In genomic region chr3:146590521-146590920, GRCh38 we compare ENCODE assay signal across 24 cellular contexts. TPM values are rescaled to one million over a fixed set of nuclear protein-coding genes. Genes with fewer than 3 reads are reported as not detected.
A peak's percentile ranks its signal among the peaks of the same experiment; 100 is the strongest.
DNase-seq lines count a peak whose midpoint lies in the region; ATAC-seq, FAIRE-seq and TF ChIP-seq lines count a peak whose summit lies in the region.
"Had no signal": no experiment of that assay in that cellular context is flagged by ENCODE, and none has a peak within 500 bp of the region (broad histone marks: within the 10 kb centered on the region; RNA-seq: fewer than 3 reads in every experiment).

No MANE protein-coding gene starts in this region.

- intact Hi-C loops in endothelial cell of umbilical vein (cut with micrococcal nuclease) = loop anchor here (1.0 to 5.0 kb wide), 4 partner anchors 51 to 602 kb away; no protein-coding TSS in a partner anchor

- dilution Hi-C loops in endothelial cell of umbilical vein (cut with MboI; ENCODE audit: extremely low pct_ligation_motif_present, low sequenced_read_pairs) = no loop called here

- DNase-seq in G401 (ENCODE audit: low spot score) (peak; percentile 15), NCI-H526 (lab: John Stamatoyannopoulos, UW) (peak; percentile 6 to 45), endothelial cell of umbilical vein (ENCODE audit: low read depth, low spot score) (peak; percentile 24), osteoblast (ENCODE audit: insufficient read length, low spot score, missing footprints) (no peak), islet precursor cell (no peak), D721Med (ENCODE audit: insufficient read length, low spot score) (no peak)
- DNase-seq: activated B cell treated with CpG ODN at 0.5 μM for 24 hours; activated CD4-positive, alpha-beta memory T cell treated with anti-CD3 and anti-CD28 coated beads for 36 hours; activated naive CD8-positive, alpha-beta T cell treated with anti-CD3 and anti-CD28 coated beads, Interleukin-2, amount 10 ng/mL, durations not matched to agents 7 days and 5 days; CD4-positive, alpha-beta T cell; DMS 273 treated with DMSO at 0.1 percent for 48 hours; effector CD4-positive, alpha-beta T cell; GOT3; KG1; NCI-H1436 treated with DMSO at 0.1 percent for 48 hours; stimulated activated CD8-positive, alpha-beta memory T cell treated with anti-CD3 and anti-CD28 coated beads, Interleukin-4, amount 100 ng/mL, for 48 hours had no signal

- no peak overlapping the region for H3K27ac ChIP-seq in endothelial cell of umbilical vein (ENCODE audit: insufficient read depth, low read depth, low read length)
- H3K27ac ChIP-seq in osteoblast (ENCODE audit: low read depth, low read length) = no peak overlapping the region
- H3K27ac ChIP-seq: neural progenitor cell had no signal

- no peak for ATAC-seq in HG03045 (IDR thresholded peaks at IDR 0.05; ENCODE audit: unreplicated experiment)

- H4K20me1 ChIP-seq in endothelial cell of umbilical vein (replicated peaks; ENCODE audit: control insufficient read depth, extremely low read depth, insufficient read depth, low read length) (no peaks in the 10 kb centered on the region), osteoblast (ENCODE audit: insufficient read depth, low read length) (no peaks in the 10 kb centered on the region)

- H3K36me3 ChIP-seq in endothelial cell of umbilical vein (ENCODE audit: control insufficient read depth in 2 of 2, extremely low read depth in 1 of 2, insufficient read depth in 2 of 2, low read length in 2 of 2) = no peaks in the 10 kb centered on the region
- H3K36me3 ChIP-seq in osteoblast (ENCODE audit: insufficient read depth, low read length) = no peaks in the 10 kb centered on the region
- H3K36me3 ChIP-seq: neural progenitor cell had no signal

- no peaks in the 10 kb centered on the region for H3K9me1 ChIP-seq in endothelial cell of umbilical vein (replicated peaks; ENCODE audit: control insufficient read depth, extremely low read depth, insufficient read depth, low read length)

- CTCF ChIA-PET in endothelial cell of umbilical vein (lab: Charles Lee) = interaction anchor here (0.8 to 7.2 kb wide), 18 partner anchors 8 to 345 kb away, joined by 3 to 122 read pairs (median 4); partner anchors contain the start of gene PLSCR5

- in situ Hi-C loops in G401 (cut with HindIII; ENCODE audit: low sequenced_read_pairs) = no loop called here

- POLR2A ChIA-PET in endothelial cell of umbilical vein (lab: Charles Lee) = no interaction called here

- H3K4me3 ChIP-seq in endothelial cell of umbilical vein (replicated peaks in 1 of 3; ENCODE audit: insufficient read depth in 1 of 3, low read depth in 1 of 3, low read length in 3 of 3) (no peak overlapping the region), osteoblast (ENCODE audit: insufficient read depth, low read length) (no peak overlapping the region)
- H3K4me3 ChIP-seq: neural progenitor cell had no signal

- no peak overlapping the region for H3K9ac ChIP-seq in endothelial cell of umbilical vein (replicated peaks; ENCODE audit: extremely low read depth, insufficient read depth, low read length)
- H3K9ac ChIP-seq: neural progenitor cell had no signal

- no peak for TF ChIP-seq POLR2A in endothelial cell of umbilical vein (IDR thresholded peaks at IDR 0.05; ENCODE audit: low read depth, low read length)

- H3K79me2 ChIP-seq in endothelial cell of umbilical vein (ENCODE audit: control insufficient read depth, insufficient read depth, low read length) (no peaks in the 10 kb centered on the region), osteoblast (ENCODE audit: insufficient read depth, low read length) (no peaks in the 10 kb centered on the region)

- H2AFZ ChIP-seq in endothelial cell of umbilical vein (ENCODE audit: low read depth, low read length) = peak overlapping the region; percentile 21
- H2AFZ ChIP-seq in osteoblast (ENCODE audit: low read length) = peak overlapping the region; percentile 6
- H2AFZ ChIP-seq: neural progenitor cell had no signal

- FAIRE-seq in endothelial cell of umbilical vein (lab: Jason Lieb, UNC) (no peak), D721Med (lab: Jason Lieb, UNC) (no peak)

- no peak for TF ChIP-seq CTCF in endothelial cell of umbilical vein (IDR thresholded peaks at IDR 0.05; ENCODE audit: extremely low read depth in 1 of 2, insufficient read depth in 1 of 2, low read depth in 1 of 2, low read length in 2 of 2)
- no peak for TF ChIP-seq CTCF in osteoblast (IDR thresholded peaks at IDR 0.05; ENCODE audit: extremely low read depth, low read depth, low read length)
- TF ChIP-seq CTCF in D721Med (IDR thresholded peaks at IDR 0.05; ENCODE audit: insufficient read depth, missing control alignments) = no peak

- H3K9me3 ChIP-seq in endothelial cell of umbilical vein (replicated peaks; ENCODE audit: control insufficient read depth, insufficient read depth, low read length) = no peaks in the 10 kb centered on the region
- no peaks in the 10 kb centered on the region for H3K9me3 ChIP-seq in osteoblast (ENCODE audit: low read depth, low read length)

- no peak overlapping the region for H3K4me2 ChIP-seq in endothelial cell of umbilical vein (ENCODE audit: insufficient read depth, low read length)
- H3K4me2 ChIP-seq in osteoblast (ENCODE audit: insufficient read depth, low read length) = peak overlapping the region; percentile 3
- H3K4me2 ChIP-seq: neural progenitor cell had no signal

- no TSS peak for BruUV-seq in endothelial cell of umbilical vein (replicated peaks; lab: Mats Ljungman, UMichigan)

- no peaks in the 10 kb centered on the region for H3K27me3 ChIP-seq in endothelial cell of umbilical vein (ENCODE audit: control insufficient read depth in 2 of 2, insufficient read depth in 2 of 2, low read length in 2 of 2)
- H3K27me3 ChIP-seq in osteoblast (ENCODE audit: insufficient read depth, low read length) = no peaks in the 10 kb centered on the region
- H3K27me3 ChIP-seq: neural progenitor cell had no signal

- H3K4me1 ChIP-seq in endothelial cell of umbilical vein (ENCODE audit: control insufficient read depth, extremely low read depth, insufficient read depth, low read length) (no peaks in the 10 kb centered on the region), osteoblast (ENCODE audit: insufficient read depth, low read length) (peaks cover 7% of the 10 kb centered on the region)
- H3K4me1 ChIP-seq: neural progenitor cell had no signal

TF ChIP-seq in endothelial cell of umbilical vein, 7 proteins besides CTCF, POLR2A, EP300 and RAD21:
- no peak for TF ChIP-seq GATA2 (IDR thresholded peaks at IDR 0.05; ENCODE audit: insufficient read depth, insufficient read length, low read depth, low read length)
- no peak for TF ChIP-seq MAX (IDR thresholded peaks at IDR 0.05; ENCODE audit: insufficient read depth, insufficient read length)
- TF ChIP-seq EZH2 (IDR thresholded peaks at IDR 0.05; ENCODE audit: borderline replicate concordance, low read depth, low read length, severe bottlenecking) = no peak
- TF ChIP-seq FOS (IDR thresholded peaks at IDR 0.05; ENCODE audit: borderline replicate concordance, insufficient read depth, low read length) = no peak
- no peak for TF ChIP-seq MYC (IDR thresholded peaks at IDR 0.05; ENCODE audit: low read depth, low read length)
- no peak for TF ChIP-seq POLR2AphosphoS5 (IDR thresholded peaks at IDR 0.05; ENCODE audit: insufficient read depth, low read depth, low read length)
- TF ChIP-seq JUN (IDR thresholded peaks at IDR 0.05; ENCODE audit: borderline replicate concordance, insufficient read depth, insufficient read length, low read depth) = no peak

RNA-seq across cellular contexts. Expression of gene PLSCR5, which starts 14.6 kb away (rescaled TPM):
- total RNA-seq in G401 (2014; rRNA removed; shearing (Covaris generic)) = not detected in 2 replicates
- total RNA-seq in endothelial cell of umbilical vein = not detected in 2 replicates
- polyA plus RNA-seq in endothelial cell of umbilical vein = not detected in 2 replicates
- polyA plus RNA-seq in endothelial cell of umbilical vein (2011; cell fraction: cytosol; rRNA removed) = not detected in 2 replicates
- polyA plus RNA-seq in endothelial cell of umbilical vein (2011; cell fraction: nucleus; rRNA removed) = not detected in 2 replicates
- polyA plus RNA-seq in endothelial cell of umbilical vein (2012) = not detected in 2 replicates
- not detected in 2 replicates for polyA minus RNA-seq in endothelial cell of umbilical vein
- not detected for polyA minus RNA-seq in endothelial cell of umbilical vein (2011; cell fraction: cytosol; rRNA and poly(A)+ RNA removed)
- not detected in 2 replicates for polyA minus RNA-seq in endothelial cell of umbilical vein (2011; cell fraction: nucleus; rRNA and poly(A)+ RNA removed)
- not detected in 2 replicates for total RNA-seq in osteoblast
- total RNA-seq: activated B cell treated with CpG ODN at 0.5 μM for 24 hours; activated CD4-positive, alpha-beta memory T cell treated with anti-CD3 and anti-CD28 coated beads for 36 hours; activated naive CD8-positive, alpha-beta T cell treated with anti-CD3 and anti-CD28 coated beads, Interleukin-2, amount 10 ng/mL, durations not matched to agents 7 days and 5 days; activated T-helper 2 cell treated with anti-CD3 and anti-CD28 coated beads, Interferon-gamma antibody, Interleukin-2, Interleukin-4, amounts not matched to agents 10 μg/mL and 5 μg/mL and 100 μg/mL, durations not matched to agents 14 hours and 24 hours and 36 hours; CD4-positive, alpha-beta T cell; cerebellum; HT1080; lung microvascular endothelial cell; posterior vena cava; sciatic nerve had no signal

RNA-seq across cellular contexts. Expression of gene PLSCR1, which starts 46.1 kb away (rescaled TPM):
- total RNA-seq in G401 (2014; rRNA removed; shearing (Covaris generic)) = not detected in 2 replicates
- total RNA-seq in endothelial cell of umbilical vein (65.6 and 78.7 TPM in 2 replicates), osteoblast (35.1 and 48.3 TPM in 2 replicates)
- 53.2 and 55.5 TPM in 2 replicates for polyA plus RNA-seq in endothelial cell of umbilical vein
- polyA plus RNA-seq in endothelial cell of umbilical vein (2011; cell fraction: cytosol; rRNA removed) = 63.2 and 63.4 TPM in 2 replicates
- polyA plus RNA-seq in endothelial cell of umbilical vein (2011; cell fraction: nucleus; rRNA removed) = 62.3 and 69.2 TPM in 2 replicates
- polyA plus RNA-seq in endothelial cell of umbilical vein (2012) = 42.6 and 42.7 TPM in 2 replicates
- polyA minus RNA-seq in endothelial cell of umbilical vein = 50.7 and 51.6 TPM in 2 replicates
- 21.2 TPM for polyA minus RNA-seq in endothelial cell of umbilical vein (2011; cell fraction: cytosol; rRNA and poly(A)+ RNA removed)
- polyA minus RNA-seq in endothelial cell of umbilical vein (2011; cell fraction: nucleus; rRNA and poly(A)+ RNA removed) = 145 and 179 TPM in 2 replicates

Comparison
In these comparisons a context has a peak if more than half of its experiments do, and no peak if none do; other contexts are left out.
1. DNase-seq: peak in G401 (single experiment), NCI-H526 (2 of 2) and endothelial cell of umbilical vein (single experiment); none in osteoblast (single experiment), islet precursor cell (single experiment) and D721Med (single experiment).
2. RNA of gene PLSCR1, which starts 46.1 kb away (total RNA-seq): 65.6 to 78.7 TPM in endothelial cell of umbilical vein and 35.1 to 48.3 TPM in osteoblast; not detected in G401; every median in the first group is over 10 times any median in the second.